ENCODE assay signal across 8 cellular contexts in genomic region chr19:14775326-14775725, GRCh38. TPM values are rescaled to one million over a fixed set of nuclear protein-coding genes. Genes with fewer than 3 reads are reported as not detected.
"Had no signal": no experiment of that assay in that cellular context is flagged by ENCODE, and none has a peak within 500 bp of the region (broad histone marks: within the 10 kb centered on the region; RNA-seq: fewer than 3 reads in every experiment).

No MANE protein-coding gene starts in this region.

RNA-seq across cellular contexts. Expression of gene OR7A5, which starts 59.7 kb away (rescaled TPM):
- total RNA-seq: activated CD4-positive, alpha-beta memory T cell treated with anti-CD3 and anti-CD28 coated beads, Interleukin-2, amount 10 ng/mL, durations not matched to agents 7 days and 5 days; activated T-helper 2 cell treated with anti-CD3 and anti-CD28 coated beads, Interferon-gamma antibody, Interleukin-2, Interleukin-4, amounts not matched to agents 10 μg/mL and 5 μg/mL and 100 μg/mL, durations not matched to agents 14 hours and 24 hours and 36 hours; body of pancreas; gastroesophageal sphincter; mucosa of descending colon; omental fat pad; psoas muscle; right lobe of liver had no signal

RNA-seq across cellular contexts. Expression of gene OR7C1, which starts 59.7 kb away (rescaled TPM):
- total RNA-seq: activated CD4-positive, alpha-beta memory T cell treated with anti-CD3 and anti-CD28 coated beads, Interleukin-2, amount 10 ng/mL, durations not matched to agents 7 days and 5 days; activated T-helper 2 cell treated with anti-CD3 and anti-CD28 coated beads, Interferon-gamma antibody, Interleukin-2, Interleukin-4, amounts not matched to agents 10 μg/mL and 5 μg/mL and 100 μg/mL, durations not matched to agents 14 hours and 24 hours and 36 hours; body of pancreas; gastroesophageal sphincter; mucosa of descending colon; omental fat pad had no signal
